In the genomic region with DNA sequence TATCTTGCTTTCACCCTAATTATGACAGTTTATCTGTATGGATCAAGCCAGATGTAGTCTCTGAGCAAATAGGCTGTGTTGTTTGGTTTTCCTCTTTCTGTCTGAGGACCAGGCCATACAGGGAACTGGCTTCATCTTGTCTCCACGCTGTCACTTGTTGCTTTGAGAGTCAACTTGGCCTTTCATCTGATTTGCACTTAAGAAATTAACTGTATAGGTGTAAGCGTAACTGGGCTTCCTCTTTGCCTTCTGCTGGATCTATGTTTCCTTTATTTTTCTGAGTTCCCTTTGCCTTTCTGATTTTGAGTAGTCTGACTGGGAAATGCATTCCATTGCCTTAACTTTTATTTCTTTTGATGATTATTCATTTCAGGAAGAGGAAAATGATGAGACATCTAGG, we compare ENCODE assay signal across 19 cellular contexts. TPM values are rescaled to one million over a fixed set of nuclear protein-coding genes. Genes with fewer than 3 reads are reported as not detected.
DNase-seq lines count a peak whose midpoint lies in the region; ATAC-seq, FAIRE-seq and TF ChIP-seq lines count a peak whose summit lies in the region.
"Had no signal": no experiment of that assay in that cellular context is flagged by ENCODE, and none has a peak within 500 bp of the region (broad histone marks: within the 10 kb centered on the region; RNA-seq: fewer than 3 reads in every experiment).

No MANE protein-coding gene starts in this region.

- peaks cover 49 to 99% (median 79%) of the 10 kb centered on the region in 3 experiments; a peak in 6 of 7 replicates for H3K36me3 Mint-ChIP-seq in H9 (ENCODE audit: insufficient read depth in 1 of 3, low read depth in 3 of 3)
- peaks cover 100% of the 10 kb centered on the region for H3K36me3 Mint-ChIP-seq in stimulated activated effector memory CD8-positive, alpha-beta T cell treated with anti-CD3 and anti-CD28 coated beads, Interleukin-12 subunit alpha, Interleukin-12 subunit beta, amount 100 ng/mL, for 72 hours
- peaks cover 25 to 46% of the 10 kb centered on the region in 2 donors for H3K36me3 Mint-ChIP-seq in stimulated activated naive B cell treated with anti-CD40 and anti-IgM and Interleukin-4, amounts not matched to agents 10 μg/mL and 1 μg/mL and 100 μg/mL, for 72 hours

- BruUV-seq in endothelial cell of umbilical vein (replicated peaks; lab: Mats Ljungman, UMichigan) = no TSS peak

- H2BK15ac ChIP-seq in H9 (ENCODE audit: low read depth, low read length) = no peak overlapping the region

- H3K79me1 ChIP-seq in H9 (ENCODE audit: insufficient read depth, low read depth, low read length, poor library complexity, severe bottlenecking) = no peaks in the 10 kb centered on the region

- no peaks in the 10 kb centered on the region for H3K9me3 Mint-ChIP-seq in H9
- H3K9me3 Mint-ChIP-seq in stimulated activated effector memory CD8-positive, alpha-beta T cell treated with anti-CD3 and anti-CD28 coated beads, Interleukin-12 subunit alpha, Interleukin-12 subunit beta, amount 100 ng/mL, for 72 hours = no peaks in the 10 kb centered on the region
- no peaks in the 10 kb centered on the region for H3K9me3 Mint-ChIP-seq in stimulated activated naive B cell treated with anti-CD40 and anti-IgM and Interleukin-4, amounts not matched to agents 10 μg/mL and 1 μg/mL and 100 μg/mL, for 72 hours
- H3K9me3 Mint-ChIP-seq: CD8-positive, alpha-beta T cell; HFFc6 had no signal

- intact Hi-C loops in endothelial cell of umbilical vein (cut with micrococcal nuclease) = loop anchor here (10.0 kb wide), 1 partner anchor 479 kb away; no protein-coding TSS in a partner anchor

- POLR2A ChIA-PET in endothelial cell of umbilical vein (lab: Charles Lee) = no interaction called here

- TF ChIP-seq CTCF in H9 (conservative IDR thresholded peaks at IDR 0.05) (no peak), endothelial cell of umbilical vein (IDR thresholded peaks at IDR 0.05; ENCODE audit: extremely low read depth in 1 of 2, insufficient read depth in 1 of 2, low read depth in 1 of 2, low read length in 2 of 2) (no peak)

- H3K27me3 ChIP-seq in H9 (ENCODE audit: insufficient read depth, low read length) = no peaks in the 10 kb centered on the region
- H3K27me3 ChIP-seq in endothelial cell of umbilical vein (ENCODE audit: control insufficient read depth in 2 of 2, insufficient read depth in 2 of 2, low read length in 2 of 2) = no peaks in the 10 kb centered on the region

- no peaks in the 10 kb centered on the region for H3K27me3 Mint-ChIP-seq in H9 (ENCODE audit: low read depth)
- H3K27me3 Mint-ChIP-seq in stimulated activated naive B cell treated with anti-CD40 and anti-IgM and Interleukin-4, amounts not matched to agents 10 μg/mL and 1 μg/mL and 100 μg/mL, for 72 hours = no peaks in the 10 kb centered on the region
- H3K27me3 Mint-ChIP-seq: CD4-positive, CD25-positive, alpha-beta regulatory T cell had no signal

- H4K91ac ChIP-seq in H9 (ENCODE audit: insufficient read length, low read depth, low read length) = no peak overlapping the region

- H3K23ac ChIP-seq in H9 (ENCODE audit: insufficient read length, low read depth, low read length) = no peak overlapping the region

- ATAC-seq in stimulated activated effector memory CD8-positive, alpha-beta T cell treated with anti-CD3 and anti-CD28 coated beads, Interleukin-12 subunit alpha, Interleukin-12 subunit beta, amount 100 ng/mL, for 72 hours = no peak
- ATAC-seq in stimulated activated naive B cell treated with anti-CD40 and anti-IgM and Interleukin-4, amounts not matched to agents 10 μg/mL and 1 μg/mL and 100 μg/mL, for 72 hours (replicated peaks) = no peak
- ATAC-seq: CD8-positive, alpha-beta T cell; GM12878; HCT116 had no signal

- H3K18ac ChIP-seq in H9 (ENCODE audit: insufficient read length, low read depth, low read length) = no peak overlapping the region

- dilution Hi-C loops in endothelial cell of umbilical vein (cut with MboI; ENCODE audit: extremely low pct_ligation_motif_present, low sequenced_read_pairs) = no loop called here

- WGBS in H9 (ENCODE audit: extremely low coverage, insufficient read length, low lambda C conversion rate) = no CpG with 5 or more reads among the region's 2 CpGs

- no peak overlapping the region for H3K56ac ChIP-seq in H9 (ENCODE audit: insufficient read length, low read depth, low read length)

- H2BK5ac ChIP-seq in H9 (ENCODE audit: insufficient read length, low read length) = no peak overlapping the region

- H3K79me2 ChIP-seq in H9 (ENCODE audit: insufficient read depth, low read length) = no peaks in the 10 kb centered on the region
- no peaks in the 10 kb centered on the region for H3K79me2 ChIP-seq in endothelial cell of umbilical vein (ENCODE audit: control insufficient read depth, insufficient read depth, low read length)

- no peak overlapping the region for H3K4me3 ChIP-seq in endothelial cell of umbilical vein (replicated peaks in 1 of 3; ENCODE audit: insufficient read depth in 1 of 3, low read depth in 1 of 3, low read length in 3 of 3)
- H3K4me3 ChIP-seq: GM12878 had no signal

- no peak overlapping the region for H2BK12ac ChIP-seq in H9 (ENCODE audit: insufficient read length, low read depth, low read length)

- no peaks in the 10 kb centered on the region for H3K23me2 ChIP-seq in H9 (ENCODE audit: insufficient read length, low read depth, low read length, poor library complexity, severe bottlenecking)

- FAIRE-seq in endothelial cell of umbilical vein (lab: Jason Lieb, UNC) (no peak), H54 (lab: Jason Lieb, UNC) (no peak)
- FAIRE-seq: G401.6, GM12878 had no signal

- H4K8ac ChIP-seq in H9 (replicated peaks; ENCODE audit: insufficient read length, low read depth, low read length) = no peak overlapping the region

- H3K9me1 ChIP-seq in endothelial cell of umbilical vein (replicated peaks; ENCODE audit: control insufficient read depth, extremely low read depth, insufficient read depth, low read length) = no peaks in the 10 kb centered on the region

- DNase-seq in CD1c-positive myeloid dendritic cell (ENCODE audit: extremely low spot score) (peak; percentile 84), H9 (no peak), endothelial cell of umbilical vein (ENCODE audit: low read depth, low spot score) (no peak), H54 (ENCODE audit: insufficient read length, low spot score) (no peak), HPDE6-E6E7 (ENCODE audit: extremely low spot score) (no peak)
- DNase-seq in stimulated activated effector memory CD8-positive, alpha-beta T cell treated with anti-CD3 and anti-CD28 coated beads, Interleukin-12 subunit alpha, Interleukin-12 subunit beta, amount 100 ng/mL, for 72 hours (ENCODE audit: low spot score in 2 of 2) = no peak
- no peak for DNase-seq in stimulated activated naive B cell treated with anti-CD40 and anti-IgM and Interleukin-4, amounts not matched to agents 10 μg/mL and 1 μg/mL and 100 μg/mL, for 72 hours
- DNase-seq: C1 segment of cervical spinal cord; Caco-2; CD4-positive, CD25-positive, alpha-beta regulatory T cell; CD8-positive, alpha-beta T cell; DMS153; DND-41; GOT3; H7; HFFc6 had no signal

- H3K14ac ChIP-seq in H9 (ENCODE audit: insufficient read depth, low read length) = no peak overlapping the region

- H2BK120ac ChIP-seq in H9 (ENCODE audit: low read depth, low read length, poor library complexity, severe bottlenecking) = no peak overlapping the region

- CTCF ChIA-PET in endothelial cell of umbilical vein (lab: Charles Lee) = no interaction called here

- H3K9me3 ChIP-seq in H9 (ENCODE audit: control insufficient read depth, low read depth, low read length) (no peaks in the 10 kb centered on the region), endothelial cell of umbilical vein (replicated peaks; ENCODE audit: control insufficient read depth, insufficient read depth, low read length) (no peaks in the 10 kb centered on the region)
- H3K9me3 ChIP-seq: Caco-2 had no signal

- no peak overlapping the region for H3K4ac ChIP-seq in H9 (ENCODE audit: low read depth, low read length)

- peaks cover 37 to 56% of the 10 kb centered on the region in 2 experiments for H3K36me3 ChIP-seq in endothelial cell of umbilical vein (ENCODE audit: control insufficient read depth in 2 of 2, extremely low read depth in 1 of 2, insufficient read depth in 2 of 2, low read length in 2 of 2)

- H3K9ac ChIP-seq in H9 (ENCODE audit: extremely low read depth, insufficient read length, low read length) (no peak overlapping the region), endothelial cell of umbilical vein (replicated peaks; ENCODE audit: extremely low read depth, insufficient read depth, low read length) (no peak overlapping the region)

- no peak overlapping the region for H2AFZ ChIP-seq in H9 (ENCODE audit: low read length)
- no peak overlapping the region for H2AFZ ChIP-seq in endothelial cell of umbilical vein (ENCODE audit: low read depth, low read length)

- no peak overlapping the region for H2AK5ac ChIP-seq in H9 (ENCODE audit: insufficient read length, low read length)

- H3K4me2 ChIP-seq in H9 (ENCODE audit: insufficient read depth, insufficient read length, low read length) (no peak overlapping the region), endothelial cell of umbilical vein (ENCODE audit: insufficient read depth, low read length) (no peak overlapping the region)

- no peak overlapping the region for H2BK20ac ChIP-seq in H9 (ENCODE audit: low read depth, low read length, poor library complexity, severe bottlenecking)

- no peaks in the 10 kb centered on the region for H3K4me1 ChIP-seq in H9 (ENCODE audit: insufficient read depth, low read length)
- H3K4me1 ChIP-seq in endothelial cell of umbilical vein (ENCODE audit: control insufficient read depth, extremely low read depth, insufficient read depth, low read length) = peaks cover 3% of the 10 kb centered on the region

- H3K27ac ChIP-seq in H9 (ENCODE audit: insufficient read length, low read depth, low read length) (no peak overlapping the region), endothelial cell of umbilical vein (ENCODE audit: insufficient read depth, low read depth, low read length) (no peak overlapping the region)

- H3K27ac Mint-ChIP-seq in H9 = no peak overlapping the region
- peak overlapping the region; percentile 20 for H3K27ac Mint-ChIP-seq in stimulated activated effector memory CD8-positive, alpha-beta T cell treated with anti-CD3 and anti-CD28 coated beads, Interleukin-12 subunit alpha, Interleukin-12 subunit beta, amount 100 ng/mL, for 72 hours
- H3K27ac Mint-ChIP-seq in stimulated activated naive B cell treated with anti-CD40 and anti-IgM and Interleukin-4, amounts not matched to agents 10 μg/mL and 1 μg/mL and 100 μg/mL, for 72 hours = no peak overlapping the region
- H3K27ac Mint-ChIP-seq: CD4-positive, CD25-positive, alpha-beta regulatory T cell; CD8-positive, alpha-beta T cell; HFFc6 had no signal

- no peak for TF ChIP-seq POLR2A in endothelial cell of umbilical vein (IDR thresholded peaks at IDR 0.05; ENCODE audit: low read depth, low read length)
- no peak for TF ChIP-seq POLR2A in H54 (IDR thresholded peaks at IDR 0.05; ENCODE audit: low read depth, low read length)

- H3K4me3 Mint-ChIP-seq in H9 = no peak overlapping the region
- no peak overlapping the region for H3K4me3 Mint-ChIP-seq in stimulated activated effector memory CD8-positive, alpha-beta T cell treated with anti-CD3 and anti-CD28 coated beads, Interleukin-12 subunit alpha, Interleukin-12 subunit beta, amount 100 ng/mL, for 72 hours
- H3K4me3 Mint-ChIP-seq in stimulated activated naive B cell treated with anti-CD40 and anti-IgM and Interleukin-4, amounts not matched to agents 10 μg/mL and 1 μg/mL and 100 μg/mL, for 72 hours = no peak overlapping the region
- H3K4me3 Mint-ChIP-seq: CD4-positive, CD25-positive, alpha-beta regulatory T cell; CD8-positive, alpha-beta T cell; HFFc6 had no signal

- no peaks in the 10 kb centered on the region for H3K4me1 Mint-ChIP-seq in H9
- H3K4me1 Mint-ChIP-seq in stimulated activated effector memory CD8-positive, alpha-beta T cell treated with anti-CD3 and anti-CD28 coated beads, Interleukin-12 subunit alpha, Interleukin-12 subunit beta, amount 100 ng/mL, for 72 hours = peaks cover under 1% of the 10 kb centered on the region
- H3K4me1 Mint-ChIP-seq in stimulated activated naive B cell treated with anti-CD40 and anti-IgM and Interleukin-4, amounts not matched to agents 10 μg/mL and 1 μg/mL and 100 μg/mL, for 72 hours = no peaks in the 10 kb centered on the region

- peak overlapping the region; percentile 74 for H4K5ac ChIP-seq in H9 (ENCODE audit: insufficient read length, low read depth, low read length)

- no peak overlapping the region for H3T11ph ChIP-seq in H9 (ENCODE audit: low read length)

- no peaks in the 10 kb centered on the region for H4K20me1 ChIP-seq in H9 (ENCODE audit: control insufficient read depth, insufficient read depth, insufficient read length)
- H4K20me1 ChIP-seq in endothelial cell of umbilical vein (replicated peaks; ENCODE audit: control insufficient read depth, extremely low read depth, insufficient read depth, low read length) = no peaks in the 10 kb centered on the region

RNA-seq across cellular contexts. Expression of gene PTCD3, which starts 17.3 kb away (rescaled TPM):
- total RNA-seq in H9 (2021) (161 and 180 TPM in 2 replicates), endothelial cell of umbilical vein (89.9 and 96.0 TPM in 2 replicates)
- 30.4 and 69.5 TPM in 2 replicates for polyA plus RNA-seq in endothelial cell of umbilical vein
- polyA plus RNA-seq in endothelial cell of umbilical vein (2011; cell fraction: cytosol; rRNA removed) = 15.5 and 19.4 TPM in 2 replicates
- 262 and 305 TPM in 2 replicates for polyA plus RNA-seq in endothelial cell of umbilical vein (2011; cell fraction: nucleus; rRNA removed)
- polyA plus RNA-seq in endothelial cell of umbilical vein (2012) = 60.4 and 67.3 TPM in 2 replicates
- polyA minus RNA-seq in endothelial cell of umbilical vein = 59.5 and 64.5 TPM in 2 replicates
- 51.6 TPM for polyA minus RNA-seq in endothelial cell of umbilical vein (2011; cell fraction: cytosol; rRNA and poly(A)+ RNA removed)
- 151 and 290 TPM in 2 replicates for polyA minus RNA-seq in endothelial cell of umbilical vein (2011; cell fraction: nucleus; rRNA and poly(A)+ RNA removed)

RNA-seq across cellular contexts. Expression of gene POLR1A, which starts 17.6 kb away (rescaled TPM):
- 54.6 and 62.7 TPM in 2 replicates for total RNA-seq in H9 (2021)
- 40.7 and 46.0 TPM in 2 replicates for total RNA-seq in endothelial cell of umbilical vein
- polyA plus RNA-seq in endothelial cell of umbilical vein = 7.2 and 7.6 TPM in 2 replicates
- polyA plus RNA-seq in endothelial cell of umbilical vein (2011; cell fraction: cytosol; rRNA removed) = 7.9 and 8.4 TPM in 2 replicates
- 22.1 and 24.3 TPM in 2 replicates for polyA plus RNA-seq in endothelial cell of umbilical vein (2011; cell fraction: nucleus; rRNA removed)
- 27.6 and 32.5 TPM in 2 replicates for polyA plus RNA-seq in endothelial cell of umbilical vein (2012)
- 22.7 and 32.1 TPM in 2 replicates for polyA minus RNA-seq in endothelial cell of umbilical vein
- polyA minus RNA-seq in endothelial cell of umbilical vein (2011; cell fraction: cytosol; rRNA and poly(A)+ RNA removed) = 20.0 TPM
- polyA minus RNA-seq in endothelial cell of umbilical vein (2011; cell fraction: nucleus; rRNA and poly(A)+ RNA removed) = 27.7 and 34.9 TPM in 2 replicates
